8 cellular contexts compared by ENCODE assay signal in the genomic region with DNA sequence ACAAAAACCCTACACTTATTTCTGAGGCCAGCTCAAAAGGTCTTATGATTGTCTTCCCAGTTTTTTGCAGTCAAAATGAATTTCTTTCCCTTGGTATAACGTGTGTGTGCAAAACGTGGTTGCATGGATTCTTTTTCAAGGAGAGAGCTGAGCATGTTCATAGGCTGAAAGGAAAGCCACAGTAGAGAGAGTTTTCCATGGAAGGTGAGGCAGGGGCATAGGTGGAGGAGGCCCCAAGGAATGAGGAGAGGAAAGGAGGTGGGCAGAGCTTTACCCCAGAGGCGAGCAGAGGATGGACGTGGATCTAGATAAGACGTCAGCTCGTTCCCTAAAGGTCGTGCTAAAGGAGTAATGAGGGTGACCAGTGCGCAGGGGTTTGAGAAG. TPM values are rescaled to one million over a fixed set of nuclear protein-coding genes. Genes with fewer than 3 reads are reported as not detected.
DNase-seq lines count a peak whose midpoint lies in the region; ATAC-seq and TF ChIP-seq lines count a peak whose summit lies in the region.

No MANE protein-coding gene starts in this region.

- peaks cover 50 to 66% of the 10 kb centered on the region in 2 donors for H3K4me1 Mint-ChIP-seq in effector memory CD8-positive, alpha-beta T cell (ENCODE audit: low read depth in 2 of 2)
- peaks cover 36% of the 10 kb centered on the region for H3K4me1 Mint-ChIP-seq in osteocyte (ENCODE audit: unreplicated experiment)

- H3K36me3 ChIP-seq in KOPT-K1 (ENCODE audit: insufficient read depth, low read length): peaks cover 43% of the 10 kb centered on the region

- POLR2A ChIA-PET in GM10248 (lab: Yijun Ruan, JAX): interaction anchor here (0.6 to 2.7 kb wide), 21 partner anchors 8 to 1139 kb away, joined by 3 to 55 read pairs (median 4); a partner anchor contains a TSS

- TF ChIP-seq CTCF in osteocyte (IDR thresholded peaks at IDR 0.05): no peak
- no peak for TF ChIP-seq CTCF in GM10248 (IDR thresholded peaks at IDR 0.05; ENCODE audit: control extremely low read depth, extremely low read depth, low read depth, missing control alignments)

- H3K9me3 ChIP-seq in KOPT-K1 (ENCODE audit: insufficient read depth, low read length, poor library complexity, severe bottlenecking): no peaks in the 10 kb centered on the region

- peaks cover 61% of the 10 kb centered on the region for H3K36me3 Mint-ChIP-seq in effector memory CD8-positive, alpha-beta T cell (ENCODE audit: insufficient read depth)
- peaks cover 17% of the 10 kb centered on the region for H3K36me3 Mint-ChIP-seq in osteocyte (ENCODE audit: unreplicated experiment)

- CTCF ChIA-PET in GM10248 (lab: Yijun Ruan, JAX): interaction anchor here (0.7 to 7.3 kb wide), 12 partner anchors 10 to 84 kb away, joined by 3 to 73 read pairs (median 4); a partner anchor contains a TSS

- H3K9me3 Mint-ChIP-seq in effector memory CD8-positive, alpha-beta T cell: no peaks in the 10 kb centered on the region
- no peaks in the 10 kb centered on the region for H3K9me3 Mint-ChIP-seq in osteocyte (ENCODE audit: unreplicated experiment)

- H3K27ac Mint-ChIP-seq in effector memory CD8-positive, alpha-beta T cell: peak overlapping the region; percentile 99
- H3K27ac Mint-ChIP-seq in osteocyte (ENCODE audit: unreplicated experiment): peak overlapping the region; percentile 97

- ATAC-seq in GM18861 (IDR thresholded peaks at IDR 0.05; ENCODE audit: unreplicated experiment): peak; percentile 3
- no peak for ATAC-seq in effector memory CD8-positive, alpha-beta T cell (replicated peaks)

- peak overlapping the region; percentile 90 for H3K27ac ChIP-seq in KOPT-K1 (ENCODE audit: low read depth, low read length, poor library complexity, severe bottlenecking)

- peak overlapping the region; percentile 98 to 99 for H3K4me3 Mint-ChIP-seq in effector memory CD8-positive, alpha-beta T cell
- H3K4me3 Mint-ChIP-seq in osteocyte (ENCODE audit: unreplicated experiment): peak overlapping the region; percentile 99

- DNase-seq in effector memory CD8-positive, alpha-beta T cell: no peak
- DNase-seq in osteocyte (ENCODE audit: extremely low spot score, unreplicated experiment): no peak
- DNase-seq in ureter (ENCODE audit: low spot score): no peak
- no peak for DNase-seq in mucosa of gallbladder (ENCODE audit: low spot score)
- no peak for DNase-seq in GM10248 (ENCODE audit: extremely low spot score)
- no peak for DNase-seq in stimulated activated naive CD4-positive, alpha-beta T cell (lab: John Stamatoyannopoulos, UW)

- H3K27me3 Mint-ChIP-seq in effector memory CD8-positive, alpha-beta T cell: no peaks in the 10 kb centered on the region
- no peaks in the 10 kb centered on the region for H3K27me3 Mint-ChIP-seq in osteocyte (ENCODE audit: unreplicated experiment)

RNA-seq across cellular contexts. Expression of a gene that starts 22.8 kb away (rescaled TPM):
- total RNA-seq in osteocyte (1.3 and 1.9 TPM in 2 replicates), ureter (13.6 TPM), mucosa of gallbladder (31.0 TPM)

RNA-seq across cellular contexts. Expression of a gene that starts 53.8 kb away (rescaled TPM):
- total RNA-seq in osteocyte (1.8 and 2.0 TPM in 2 replicates), ureter (0.49 TPM), mucosa of gallbladder (7.0 TPM)

RNA-seq across cellular contexts. Expression of a gene that starts 57.3 kb away (rescaled TPM):
- 1,191 and 1,207 TPM in 2 replicates for total RNA-seq in osteocyte
- 1,159 TPM for total RNA-seq in ureter
- total RNA-seq in mucosa of gallbladder: 2,437 TPM
